ENCODE assay signal across 28 cellular contexts in genomic region chr9:93380410-93381060, GRCh38.
DNase-seq lines count a peak whose midpoint lies in the region; ATAC-seq and TF ChIP-seq lines count a peak whose summit lies in the region.
"Had no signal": no experiment of that assay in that cellular context is flagged by ENCODE, and none has a peak within 500 bp of the region (broad histone marks: within the 10 kb centered on the region; RNA-seq: fewer than 3 reads in every experiment).

No MANE protein-coding gene starts in this region.

- no peak overlapping the region for H3K4me3 Mint-ChIP-seq in activated CD4-positive, alpha-beta T cell treated with anti-CD3 and anti-CD28 coated beads, Interleukin-2, amount 10 ng/mL, durations not matched to agents 24 days and 14 days
- H3K4me3 Mint-ChIP-seq: activated naive CD8-positive, alpha-beta T cell treated with anti-CD3 and anti-CD28 coated beads for 36 hours; stimulated activated naive CD8-positive, alpha-beta T cell treated with anti-CD3 and anti-CD28 coated beads, Interleukin-15, Interleukin-2, amounts not matched to agents 100 ng/mL and 50 ng/mL, for 24 hours; T-helper 2 cell treated with Interferon-gamma antibody and Interleukin-4, amounts not matched to agents 5 μg/mL and 100 μg/mL, for 36 hours had no signal

- H3K4me1 ChIP-seq in PC-3 (ENCODE audit: insufficient read depth, low read length) (no peaks in the 10 kb centered on the region), colonic mucosa (no peaks in the 10 kb centered on the region), neuronal stem cell (ENCODE audit: control insufficient read depth in 2 of 2, insufficient read depth in 1 of 2, low read depth in 1 of 2, low read length in 2 of 2) (no peaks in the 10 kb centered on the region)
- H3K4me1 ChIP-seq: ascending aorta had no signal

- no peak overlapping the region for H3K23ac ChIP-seq in neuronal stem cell (ENCODE audit: low read depth, low read length, poor library complexity)

- H4K8ac ChIP-seq in neuronal stem cell (ENCODE audit: low read depth, low read length) = no peak overlapping the region

- H3K9me3 ChIP-seq in PC-3 (ENCODE audit: low read length) = no peaks in the 10 kb centered on the region
- no peaks in the 10 kb centered on the region for H3K9me3 ChIP-seq in colonic mucosa
- no peaks in the 10 kb centered on the region for H3K9me3 ChIP-seq in neuronal stem cell (replicated peaks in 1 of 2; ENCODE audit: control insufficient read depth in 2 of 2, insufficient read depth in 1 of 2, low read depth in 1 of 2, low read length in 2 of 2)
- H3K9me3 ChIP-seq: thoracic aorta had no signal

- H3F3A ChIP-seq in PC-3 (ENCODE audit: low read length, unreplicated experiment) = no peaks in the 10 kb centered on the region

- no peaks in the 10 kb centered on the region for H4K20me1 ChIP-seq in PC-3 (ENCODE audit: low read length)

- intact Hi-C loops in activated CD4-positive, alpha-beta T cell treated with anti-CD3 and anti-CD28 coated beads, Interleukin-2, amount 10 ng/mL, durations not matched to agents 24 days and 14 days (cut with micrococcal nuclease) = no loop called here
- intact Hi-C loops in PC-3 (cut with micrococcal nuclease) (no loop called here), colonic mucosa (cut with DNase I) (no loop called here)

- no peaks in the 10 kb centered on the region for H3K79me1 ChIP-seq in neuronal stem cell (ENCODE audit: low read depth, low read length)

- TF ChIP-seq CTCF in PC-3 (conservative IDR thresholded peaks at IDR 0.05; ENCODE audit: low read depth, low read length) (0 out of 2 replicates have a peak, but pooled peaks have one; percentile 12), colonic mucosa (IDR thresholded peaks at IDR 0.05) (no peak)

- peaks cover 36% of the 10 kb centered on the region for H3K27me3 Mint-ChIP-seq in activated CD4-positive, alpha-beta T cell treated with anti-CD3 and anti-CD28 coated beads, Interleukin-2, amount 10 ng/mL, durations not matched to agents 24 days and 14 days

- H3K36me3 ChIP-seq in PC-3 (ENCODE audit: low read depth, low read length) (no peaks in the 10 kb centered on the region), colonic mucosa (no peaks in the 10 kb centered on the region), neuronal stem cell (replicated peaks in 1 of 2; ENCODE audit: control insufficient read depth in 2 of 2, insufficient read depth in 2 of 2, low read length in 2 of 2) (no peaks in the 10 kb centered on the region)
- H3K36me3 ChIP-seq: ascending aorta, thoracic aorta had no signal

- ATAC-seq in PC-3 (no peak), GM21619 (IDR thresholded peaks at IDR 0.05; ENCODE audit: unreplicated experiment) (no peak)
- ATAC-seq: right cardiac atrium had no signal

- no peak overlapping the region for H2BK15ac ChIP-seq in neuronal stem cell (ENCODE audit: low read length)

- H3K4ac ChIP-seq in neuronal stem cell (ENCODE audit: low read length) = no peak overlapping the region

- no peak overlapping the region for H3K9ac ChIP-seq in PC-3 (ENCODE audit: low read length)
- H3K9ac ChIP-seq in colonic mucosa (ENCODE audit: low read depth in 2 of 2, low read length in 2 of 2) = no peak overlapping the region
- no peak overlapping the region for H3K9ac ChIP-seq in neuronal stem cell (ENCODE audit: low read depth, low read length, poor library complexity)

- BruUV-seq in PC-3 (replicated peaks; lab: Mats Ljungman, UMichigan) = no TSS peak

- peak; percentile 24 for DNase-seq in activated CD4-positive, alpha-beta T cell treated with anti-CD3 and anti-CD28 coated beads, Interleukin-2, amount 10 ng/mL, durations not matched to agents 24 days and 14 days
- no peak for DNase-seq in activated CD4-positive, alpha-beta T cell treated with anti-CD3 and anti-CD28 coated beads for 1 hour
- DNase-seq in PC-3 = no peak
- DNase-seq in colonic mucosa = no peak
- DNase-seq in neuronal stem cell (ENCODE audit: low spot score) = no peak
- no peak for DNase-seq in RPMI8226
- no peak for DNase-seq in germinal center (ENCODE audit: low spot score)
- DNase-seq: activated CD4-positive, alpha-beta T cell treated with anti-CD3 and anti-CD28 coated beads for 48 hours; activated CD8-positive, alpha-beta memory T cell treated with anti-CD3 and anti-CD28 coated beads for 24 hours; activated effector memory CD4-positive, alpha-beta T cell treated with Interleukin-2 at 50 U/mL for 16 hours; activated naive CD8-positive, alpha-beta T cell treated with anti-CD3 and anti-CD28 coated beads for 36 hours; dermis blood vessel endothelial cell; GDM1; hippocampal formation; IMR-90; NCI-H1092; NCI-H1694 treated with DMSO at 0.1 percent for 48 hours; NCI-H2171; PC-9; posterior cingulate gyrus; right cardiac atrium; SIG-M5; stimulated activated CD4-positive, alpha-beta T cell treated with anti-CD3 and anti-CD28 coated beads, Interleukin-1b, Interleukin-23, amount 100 ng/mL, for 48 hours had no signal

- H3K4me2 ChIP-seq in PC-3 (ENCODE audit: low read length) (no peak overlapping the region), neuronal stem cell (ENCODE audit: insufficient read depth, low read length, poor library complexity, severe bottlenecking) (no peak overlapping the region)
- H3K4me2 ChIP-seq: PC-9 had no signal

- H3K9me3 Mint-ChIP-seq in activated CD4-positive, alpha-beta T cell treated with anti-CD3 and anti-CD28 coated beads, Interleukin-2, amount 10 ng/mL, durations not matched to agents 24 days and 14 days = no peaks in the 10 kb centered on the region
- H3K9me3 Mint-ChIP-seq: stimulated activated naive CD8-positive, alpha-beta T cell treated with anti-CD3 and anti-CD28 coated beads, Interleukin-15, Interleukin-2, amounts not matched to agents 100 ng/mL and 50 ng/mL, for 24 hours; T-helper 2 cell treated with Interferon-gamma antibody and Interleukin-4, amounts not matched to agents 5 μg/mL and 100 μg/mL, for 36 hours had no signal

- H2AK5ac ChIP-seq in neuronal stem cell (ENCODE audit: low read depth, low read length) = no peak overlapping the region

- H3K4me3 ChIP-seq in PC-3 (ENCODE audit: low read length) (no peak overlapping the region), colonic mucosa (no peak overlapping the region), neuronal stem cell (ENCODE audit: low read length in 2 of 2) (no peak overlapping the region)
- H3K4me3 ChIP-seq: ascending aorta, PC-9, thoracic aorta had no signal

- no peak overlapping the region for H2BK5ac ChIP-seq in neuronal stem cell (ENCODE audit: low read length)

- no peak overlapping the region for H4K91ac ChIP-seq in neuronal stem cell (ENCODE audit: low read depth, low read length, poor library complexity)

- no peaks in the 10 kb centered on the region for H3K36me3 Mint-ChIP-seq in activated CD4-positive, alpha-beta T cell treated with anti-CD3 and anti-CD28 coated beads, Interleukin-2, amount 10 ng/mL, durations not matched to agents 24 days and 14 days (ENCODE audit: low read depth)
- H3K36me3 Mint-ChIP-seq: activated naive CD8-positive, alpha-beta T cell treated with anti-CD3 and anti-CD28 coated beads for 36 hours had no signal

- H3K4me1 Mint-ChIP-seq in activated CD4-positive, alpha-beta T cell treated with anti-CD3 and anti-CD28 coated beads, Interleukin-2, amount 10 ng/mL, durations not matched to agents 24 days and 14 days = no peaks in the 10 kb centered on the region
- H3K4me1 Mint-ChIP-seq: activated naive CD8-positive, alpha-beta T cell treated with anti-CD3 and anti-CD28 coated beads for 36 hours had no signal

- H3K18ac ChIP-seq in neuronal stem cell (ENCODE audit: low read length) = no peak overlapping the region

- no CpG with 5 or more reads among the region's 3 CpGs for WGBS in neuronal stem cell (ENCODE audit: extremely low coverage in 2 of 2, insufficient read length in 2 of 2, insufficient replicate concordance in 1 of 2), 2 donors

- no peaks in the 10 kb centered on the region for H3K9me2 ChIP-seq in PC-3 (replicated peaks; ENCODE audit: low read length)

- H3K14ac ChIP-seq in neuronal stem cell (ENCODE audit: low read length) = no peak overlapping the region

- CTCF ChIA-PET in PC-3 (lab: Charles Lee) = interaction anchor here (0.6 kb wide), 1 partner anchor 129 kb away, joined by 3 read pairs; no protein-coding TSS in a partner anchor

- POLR2A ChIA-PET in PC-3 (lab: Charles Lee; ENCODE audit: unreplicated experiment) = no interaction called here

- no peaks in the 10 kb centered on the region for H3K79me2 ChIP-seq in PC-3 (ENCODE audit: low read length)

- no peak overlapping the region for H2AFZ ChIP-seq in PC-3 (ENCODE audit: low read length)
- peak overlapping the region; percentile 53 for H2AFZ ChIP-seq in neuronal stem cell (ENCODE audit: low read length)
- H2AFZ ChIP-seq: PC-9 had no signal

- no peak overlapping the region for H2BK12ac ChIP-seq in neuronal stem cell (ENCODE audit: low read length)

- no peak overlapping the region for H2BK120ac ChIP-seq in neuronal stem cell (ENCODE audit: low read depth, low read length)

- H3K27me3 ChIP-seq in PC-3 (ENCODE audit: low read length) = no peaks in the 10 kb centered on the region
- H3K27me3 ChIP-seq in colonic mucosa = no peaks in the 10 kb centered on the region
- peaks cover 0 to 8% (median 0%) of the 10 kb centered on the region in 3 experiments for H3K27me3 ChIP-seq in neuronal stem cell (ENCODE audit: control insufficient read depth in 3 of 3, insufficient read depth in 3 of 3, low read depth in 1 of 3, low read length in 3 of 3)
- H3K27me3 ChIP-seq: ascending aorta had no signal

- H3K27ac Mint-ChIP-seq in activated CD4-positive, alpha-beta T cell treated with anti-CD3 and anti-CD28 coated beads, Interleukin-2, amount 10 ng/mL, durations not matched to agents 24 days and 14 days = no peak overlapping the region
- H3K27ac Mint-ChIP-seq: activated naive CD8-positive, alpha-beta T cell treated with anti-CD3 and anti-CD28 coated beads for 36 hours; T-helper 2 cell treated with Interferon-gamma antibody and Interleukin-4, amounts not matched to agents 5 μg/mL and 100 μg/mL, for 36 hours had no signal

- H3K27ac ChIP-seq in PC-3 (ENCODE audit: low read length) (no peak overlapping the region), colonic mucosa (peak overlapping the region; percentile 32), neuronal stem cell (replicated peaks; ENCODE audit: low read length) (no peak overlapping the region)
- H3K27ac ChIP-seq: ascending aorta, PC-9, thoracic aorta had no signal
